In the genomic region with DNA sequence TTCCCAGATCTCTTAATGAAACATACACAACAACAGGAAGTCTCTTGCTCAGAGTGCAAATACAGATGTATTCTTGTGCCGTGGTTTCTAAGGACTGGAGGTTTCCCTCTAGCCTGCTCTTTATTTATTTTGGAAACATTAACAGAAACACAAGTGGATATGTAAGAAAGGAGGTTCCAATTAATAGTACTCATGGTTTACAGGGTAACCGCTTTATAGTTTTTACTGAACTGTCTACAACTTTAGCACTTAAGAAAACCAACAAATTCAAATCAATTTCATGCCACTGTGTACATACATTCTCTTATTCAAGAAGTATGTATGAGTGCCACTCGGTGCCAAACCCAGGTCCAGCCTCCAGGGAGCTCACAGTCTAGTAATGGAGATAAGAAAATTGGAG, we compare ENCODE assay signal across 12 cellular contexts.
DNase-seq lines count a peak whose midpoint lies in the region; ATAC-seq, FAIRE-seq and TF ChIP-seq lines count a peak whose summit lies in the region.
"Had no signal": no experiment of that assay in that cellular context is flagged by ENCODE, and none has a peak within 500 bp of the region (broad histone marks: within the 10 kb centered on the region; RNA-seq: fewer than 3 reads in every experiment).

No MANE protein-coding gene starts in this region.

- no peak for ATAC-seq in HG02840 (IDR thresholded peaks at IDR 0.05; ENCODE audit: low FRiP score, unreplicated experiment)

- peak overlapping the region; percentile 36 to 71 (median 65) for H3K27ac ChIP-seq in esophagus muscularis mucosa (replicated peaks in 1 of 4)
- H3K27ac ChIP-seq: adrenal gland had no signal

- H3K4me3 ChIP-seq in BJ (ENCODE audit: low read depth, low read length) (no peak overlapping the region), esophagus muscularis mucosa (no peak overlapping the region)
- H3K4me3 ChIP-seq: adrenal gland, stomach had no signal

- DNase-seq in BJ (ENCODE audit: low read depth): peak; percentile 47
- DNase-seq in NCI-H187 treated with DMSO at 0.1 percent for 48 hours (lab: John Stamatoyannopoulos, UW): peak; percentile 17
- DNase-seq in esophagus muscularis mucosa (ENCODE audit: extremely low spot score): no peak
- DNase-seq in osteocyte (ENCODE audit: extremely low spot score, unreplicated experiment): no peak
- DNase-seq in activated CD4-positive, CD25-positive, alpha-beta regulatory T cell treated with anti-CD3 and anti-CD28 coated beads, Interleukin-2, amount 50 U/mL, for 72 hours: no peak
- DNase-seq in D721Med (ENCODE audit: insufficient read length, low spot score): no peak
- no peak for DNase-seq in GM20000 (ENCODE audit: low spot score)
- DNase-seq: adrenal gland; CD4-positive, alpha-beta memory T cell; stomach had no signal

- no peaks in the 10 kb centered on the region for H3K36me3 ChIP-seq in BJ (ENCODE audit: control insufficient read depth, insufficient read depth, low read length)
- H3K36me3 ChIP-seq in esophagus muscularis mucosa: no peaks in the 10 kb centered on the region
- H3K36me3 ChIP-seq: adrenal gland, stomach had no signal

- H3K9me3 Mint-ChIP-seq in osteocyte (ENCODE audit: unreplicated experiment): no peaks in the 10 kb centered on the region
- H3K9me3 Mint-ChIP-seq: neural crest cell had no signal

- H3K27me3 ChIP-seq in BJ (ENCODE audit: control insufficient read depth, insufficient read depth, low read length): no peaks in the 10 kb centered on the region
- H3K27me3 ChIP-seq in esophagus muscularis mucosa: no peaks in the 10 kb centered on the region
- H3K27me3 ChIP-seq: adrenal gland, stomach had no signal

- peaks cover 23 to 30% (median 27%) of the 10 kb centered on the region in 4 donors for H3K4me1 ChIP-seq in esophagus muscularis mucosa
- H3K4me1 ChIP-seq: adrenal gland had no signal

- H3K9me3 ChIP-seq in esophagus muscularis mucosa: no peaks in the 10 kb centered on the region
- H3K9me3 ChIP-seq: adrenal gland, stomach had no signal

- WGBS in esophagus muscularis mucosa: 30% methylated on average over 3 of the region's 3 CpGs

- no peak for TF ChIP-seq EP300 in esophagus muscularis mucosa (IDR thresholded peaks at IDR 0.05)

- H3K27ac Mint-ChIP-seq in osteocyte (ENCODE audit: unreplicated experiment): peak overlapping the region; percentile 81

- no peak overlapping the region for H3K4me3 Mint-ChIP-seq in osteocyte (ENCODE audit: unreplicated experiment)
- H3K4me3 Mint-ChIP-seq: neural crest cell had no signal

- TF ChIP-seq CTCF in BJ (IDR thresholded peaks at IDR 0.05; ENCODE audit: insufficient read depth, low read depth, low read length): no peak
- TF ChIP-seq CTCF in esophagus muscularis mucosa (IDR thresholded peaks at IDR 0.05): no peak
- TF ChIP-seq CTCF in osteocyte (IDR thresholded peaks at IDR 0.05): no peak
- no peak for TF ChIP-seq CTCF in D721Med (IDR thresholded peaks at IDR 0.05; ENCODE audit: insufficient read depth, missing control alignments)
- no peak for TF ChIP-seq CTCF in GM20000 (IDR thresholded peaks at IDR 0.05; ENCODE audit: extremely low read depth, missing control alignments)

- TF ChIP-seq POLR2A in esophagus muscularis mucosa (IDR thresholded peaks at IDR 0.05; ENCODE audit: low read depth): no peak

- H3K36me3 Mint-ChIP-seq in osteocyte (ENCODE audit: unreplicated experiment): no peaks in the 10 kb centered on the region
- H3K36me3 Mint-ChIP-seq: CD4-positive, alpha-beta memory T cell had no signal

- no peak for FAIRE-seq in D721Med (lab: Jason Lieb, UNC)

- POLR2A ChIA-PET in BJ (lab: Charles Lee): no interaction called here

- CTCF ChIA-PET in BJ (lab: Yijun Ruan, JAX): interaction anchor here (0.6 kb wide), 1 partner anchor 144 kb away, joined by 5 read pairs; no protein-coding TSS in a partner anchor

- H3K4me1 Mint-ChIP-seq in osteocyte (ENCODE audit: unreplicated experiment): peaks cover 69% of the 10 kb centered on the region

- intact Hi-C loops in esophagus muscularis mucosa (cut with DNase I): loop anchor here (5.0 to 10.0 kb wide), 4 partner anchors 138 to 1455 kb away; no protein-coding TSS in a partner anchor

- no peaks in the 10 kb centered on the region for H3K27me3 Mint-ChIP-seq in osteocyte (ENCODE audit: unreplicated experiment)
- H3K27me3 Mint-ChIP-seq: CD4-positive, alpha-beta memory T cell had no signal

Comparison
In these comparisons a context has a peak if more than half of its experiments do, and no peak if none do; other contexts are left out.
1. DNase-seq: peak in BJ (single experiment) and NCI-H187 treated with DMSO at 0.1 percent for 48 hours (single experiment); none in esophagus muscularis mucosa (single experiment), osteocyte (single experiment), activated CD4-positive, CD25-positive, alpha-beta regulatory T cell treated with anti-CD3 and anti-CD28 coated beads, Interleukin-2, amount 50 U/mL, for 72 hours (single experiment), D721Med (single experiment) and GM20000 (single experiment).